20 cellular contexts compared by ENCODE assay signal in the genomic region with DNA sequence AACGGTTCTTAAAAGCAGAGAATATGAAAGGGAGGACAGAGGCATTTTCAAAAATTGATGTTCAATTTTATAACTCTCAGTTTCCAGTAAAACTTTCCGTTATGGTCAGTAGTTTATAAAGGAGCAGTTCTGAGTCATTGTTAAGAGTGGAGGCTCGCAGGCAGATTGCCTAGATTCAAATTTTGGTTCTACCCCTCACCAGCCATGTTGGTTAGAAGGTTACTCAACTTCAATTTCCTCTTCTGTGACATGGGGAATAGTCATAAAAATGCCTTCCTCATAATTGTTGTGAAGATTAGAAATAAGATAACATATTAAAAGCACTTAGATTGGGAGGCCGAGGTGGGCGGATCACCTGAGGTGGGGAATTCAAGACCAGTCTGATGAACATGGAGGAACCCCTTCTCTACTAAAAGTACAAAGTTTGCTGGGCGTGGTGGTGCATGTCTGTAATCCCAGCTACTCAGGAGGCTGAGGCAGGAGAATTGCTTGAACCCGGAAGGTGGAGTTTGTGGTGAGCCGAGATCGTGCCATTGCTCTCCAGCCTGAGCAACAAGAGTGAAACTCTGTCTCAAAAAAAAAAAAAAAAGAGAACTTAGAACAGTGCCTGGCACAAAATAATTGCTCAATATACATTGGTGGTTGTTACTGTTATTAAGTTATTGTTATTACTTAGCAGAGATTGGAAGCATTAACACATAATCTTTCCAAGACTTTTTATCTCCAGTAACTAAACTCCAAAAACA.
DNase-seq lines count a peak whose midpoint lies in the region; ATAC-seq and TF ChIP-seq lines count a peak whose summit lies in the region.
"Had no signal": no experiment of that assay in that cellular context is flagged by ENCODE, and none has a peak within 500 bp of the region (broad histone marks: within the 10 kb centered on the region; RNA-seq: fewer than 3 reads in every experiment).

No MANE protein-coding gene starts in this region.

- peaks cover 9% of the 10 kb centered on the region for H3K4me1 Mint-ChIP-seq in activated naive CD8-positive, alpha-beta T cell treated with anti-CD3 and anti-CD28 coated beads, Interleukin-2, amount 50 U/mL, for 24 hours
- H3K4me1 Mint-ChIP-seq in activated naive CD8-positive, alpha-beta T cell treated with anti-CD3 and anti-CD28 coated beads for 36 hours, result peaks cover 2% of the 10 kb centered on the region
- peaks cover 2% of the 10 kb centered on the region for H3K4me1 Mint-ChIP-seq in activated T-helper 2 cell treated with anti-CD3 and anti-CD28 coated beads, Interferon-gamma antibody, Interleukin-2, Interleukin-4, amounts not matched to agents 10 μg/mL and 5 μg/mL and 100 μg/mL, durations not matched to agents 14 hours and 24 hours and 36 hours (ENCODE audit: low read depth)

- no peaks in the 10 kb centered on the region for H3K36me3 ChIP-seq in upper lobe of right lung
- H3K36me3 ChIP-seq: brain microvascular endothelial cell, thoracic aorta had no signal

- H3K4me1 ChIP-seq in upper lobe of right lung, result no peaks in the 10 kb centered on the region

- intact Hi-C loops in upper lobe of right lung (cut with DNase I), result no loop called here
- intact Hi-C loops in activated T-helper 2 cell treated with anti-CD3 and anti-CD28 coated beads, Interferon-gamma antibody, Interleukin-2, Interleukin-4, amounts not matched to agents 10 μg/mL and 5 μg/mL and 100 μg/mL, durations not matched to agents 14 hours and 24 hours and 36 hours (cut with micrococcal nuclease), result no loop called here

- peak overlapping the region; percentile 18 for H3K27ac Mint-ChIP-seq in activated naive CD8-positive, alpha-beta T cell treated with anti-CD3 and anti-CD28 coated beads, Interleukin-2, amount 50 U/mL, for 24 hours
- no peak overlapping the region for H3K27ac Mint-ChIP-seq in activated naive CD8-positive, alpha-beta T cell treated with anti-CD3 and anti-CD28 coated beads for 36 hours
- no peak overlapping the region for H3K27ac Mint-ChIP-seq in activated T-helper 2 cell treated with anti-CD3 and anti-CD28 coated beads, Interferon-gamma antibody, Interleukin-2, Interleukin-4, amounts not matched to agents 10 μg/mL and 5 μg/mL and 100 μg/mL, durations not matched to agents 14 hours and 24 hours and 36 hours
- H3K27ac Mint-ChIP-seq: activated CD8-positive, alpha-beta T cell treated with anti-CD3 and anti-CD28 coated beads for 36 hours; activated naive CD8-positive, alpha-beta T cell; CD4-positive, CD25-positive, alpha-beta regulatory T cell; H9 had no signal

- H3K27me3 ChIP-seq in upper lobe of right lung, result no peaks in the 10 kb centered on the region
- H3K27me3 ChIP-seq: brain microvascular endothelial cell, spleen had no signal

- no peak overlapping the region for H3K27ac ChIP-seq in upper lobe of right lung
- H3K27ac ChIP-seq: brain microvascular endothelial cell, thoracic aorta had no signal

- no peak for DNase-seq in activated naive CD8-positive, alpha-beta T cell treated with anti-CD3 and anti-CD28 coated beads, Interleukin-2, amount 50 U/mL, for 24 hours
- DNase-seq in activated naive CD8-positive, alpha-beta T cell treated with anti-CD3 and anti-CD28 coated beads for 36 hours, result no peak
- peak; percentile 89 for DNase-seq in MV-4-11 (lab: John Stamatoyannopoulos, UW)
- peak; percentile 11 for DNase-seq in astrocyte of the spinal cord (ENCODE audit: low read depth, low spot score)
- no peak for DNase-seq in upper lobe of right lung
- DNase-seq in NCI-H345 (lab: John Stamatoyannopoulos, UW), result no peak
- DNase-seq in activated T-helper 2 cell treated with anti-CD3 and anti-CD28 coated beads, Interferon-gamma antibody, Interleukin-2, Interleukin-4, amounts not matched to agents 10 μg/mL and 5 μg/mL and 100 μg/mL, durations not matched to agents 14 hours and 24 hours and 36 hours (ENCODE audit: low spot score), result no peak
- DNase-seq in NCI-H2227 treated with DMSO at 0.1 percent for 48 hours (lab: John Stamatoyannopoulos, UW), result no peak
- DNase-seq: activated CD8-positive, alpha-beta T cell treated with anti-CD3 and anti-CD28 coated beads for 36 hours; activated T-cell treated with anti-CD3 and anti-CD28 coated beads, Interleukin-2, amount 50 U/mL, for 48 hours; brain microvascular endothelial cell; CD4-positive, CD25-positive, alpha-beta regulatory T cell; DMS153; H9; NCI-H1436 treated with DMSO at 0.1 percent for 48 hours; spleen; stimulated activated CD8-positive, alpha-beta memory T cell treated with anti-CD3 and anti-CD28 coated beads, Interleukin-4, amount 100 ng/mL, for 48 hours had no signal

- H3K36me3 Mint-ChIP-seq in activated naive CD8-positive, alpha-beta T cell treated with anti-CD3 and anti-CD28 coated beads, Interleukin-2, amount 50 U/mL, for 24 hours (ENCODE audit: low read depth), result peaks cover 16% of the 10 kb centered on the region
- peaks cover 40% of the 10 kb centered on the region for H3K36me3 Mint-ChIP-seq in activated naive CD8-positive, alpha-beta T cell treated with anti-CD3 and anti-CD28 coated beads for 36 hours
- H3K36me3 Mint-ChIP-seq in activated T-helper 2 cell treated with anti-CD3 and anti-CD28 coated beads, Interferon-gamma antibody, Interleukin-2, Interleukin-4, amounts not matched to agents 10 μg/mL and 5 μg/mL and 100 μg/mL, durations not matched to agents 14 hours and 24 hours and 36 hours (ENCODE audit: low read depth), result no peaks in the 10 kb centered on the region

- no peak for ATAC-seq in activated naive CD8-positive, alpha-beta T cell treated with anti-CD3 and anti-CD28 coated beads, Interleukin-2, amount 50 U/mL, for 24 hours
- ATAC-seq in upper lobe of right lung, result peak; percentile 37
- ATAC-seq: activated CD8-positive, alpha-beta T cell treated with anti-CD3 and anti-CD28 coated beads for 36 hours; K562 had no signal

- in situ Hi-C loops in astrocyte of the spinal cord (cut with HindIII; ENCODE audit: low sequenced_read_pairs), result no loop called here

- H3K4me3 Mint-ChIP-seq in activated naive CD8-positive, alpha-beta T cell treated with anti-CD3 and anti-CD28 coated beads, Interleukin-2, amount 50 U/mL, for 24 hours, result no peak overlapping the region
- no peak overlapping the region for H3K4me3 Mint-ChIP-seq in activated naive CD8-positive, alpha-beta T cell treated with anti-CD3 and anti-CD28 coated beads for 36 hours
- no peak overlapping the region for H3K4me3 Mint-ChIP-seq in activated T-helper 2 cell treated with anti-CD3 and anti-CD28 coated beads, Interferon-gamma antibody, Interleukin-2, Interleukin-4, amounts not matched to agents 10 μg/mL and 5 μg/mL and 100 μg/mL, durations not matched to agents 14 hours and 24 hours and 36 hours (ENCODE audit: low read depth)
- H3K4me3 Mint-ChIP-seq: activated CD8-positive, alpha-beta T cell treated with anti-CD3 and anti-CD28 coated beads for 36 hours; activated naive CD8-positive, alpha-beta T cell; CD4-positive, CD25-positive, alpha-beta regulatory T cell; H9 had no signal

- no peak for TF ChIP-seq CTCF in astrocyte of the spinal cord (IDR thresholded peaks at IDR 0.05; ENCODE audit: low read depth, low read length)
- no peak for TF ChIP-seq CTCF in upper lobe of right lung (IDR thresholded peaks at IDR 0.05)

- H3K9me3 ChIP-seq in upper lobe of right lung, result no peaks in the 10 kb centered on the region
- H3K9me3 ChIP-seq: thoracic aorta had no signal

- H3K9me3 Mint-ChIP-seq in activated naive CD8-positive, alpha-beta T cell treated with anti-CD3 and anti-CD28 coated beads, Interleukin-2, amount 50 U/mL, for 24 hours, result no peaks in the 10 kb centered on the region
- no peaks in the 10 kb centered on the region for H3K9me3 Mint-ChIP-seq in activated naive CD8-positive, alpha-beta T cell treated with anti-CD3 and anti-CD28 coated beads for 36 hours
- no peaks in the 10 kb centered on the region for H3K9me3 Mint-ChIP-seq in activated T-helper 2 cell treated with anti-CD3 and anti-CD28 coated beads, Interferon-gamma antibody, Interleukin-2, Interleukin-4, amounts not matched to agents 10 μg/mL and 5 μg/mL and 100 μg/mL, durations not matched to agents 14 hours and 24 hours and 36 hours
- H3K9me3 Mint-ChIP-seq: activated CD8-positive, alpha-beta T cell treated with anti-CD3 and anti-CD28 coated beads for 36 hours had no signal

- H3K4me3 ChIP-seq in astrocyte of the spinal cord (ENCODE audit: low read depth, low read length), result no peak overlapping the region
- no peak overlapping the region for H3K4me3 ChIP-seq in upper lobe of right lung
- H3K4me3 ChIP-seq: K562, spleen, thoracic aorta had no signal

- no peaks in the 10 kb centered on the region for H3K27me3 Mint-ChIP-seq in activated naive CD8-positive, alpha-beta T cell treated with anti-CD3 and anti-CD28 coated beads, Interleukin-2, amount 50 U/mL, for 24 hours
- H3K27me3 Mint-ChIP-seq in activated naive CD8-positive, alpha-beta T cell treated with anti-CD3 and anti-CD28 coated beads for 36 hours, result no peaks in the 10 kb centered on the region
- no peaks in the 10 kb centered on the region for H3K27me3 Mint-ChIP-seq in activated T-helper 2 cell treated with anti-CD3 and anti-CD28 coated beads, Interferon-gamma antibody, Interleukin-2, Interleukin-4, amounts not matched to agents 10 μg/mL and 5 μg/mL and 100 μg/mL, durations not matched to agents 14 hours and 24 hours and 36 hours (ENCODE audit: low read depth)
- H3K27me3 Mint-ChIP-seq: activated CD8-positive, alpha-beta T cell treated with anti-CD3 and anti-CD28 coated beads for 36 hours; activated naive CD8-positive, alpha-beta T cell; CD4-positive, CD25-positive, alpha-beta regulatory T cell had no signal

Comparison
In these comparisons a context has a peak if more than half of its experiments do, and no peak if none do; other contexts are left out.
1. DNase-seq: peak in MV-4-11 (single experiment) and astrocyte of the spinal cord (single experiment); none in activated naive CD8-positive, alpha-beta T cell treated with anti-CD3 and anti-CD28 coated beads, Interleukin-2, amount 50 U/mL, for 24 hours (single experiment), activated naive CD8-positive, alpha-beta T cell treated with anti-CD3 and anti-CD28 coated beads for 36 hours (single experiment), upper lobe of right lung (single experiment), NCI-H345 (single experiment), activated T-helper 2 cell treated with anti-CD3 and anti-CD28 coated beads, Interferon-gamma antibody, Interleukin-2, Interleukin-4, amounts not matched to agents 10 μg/mL and 5 μg/mL and 100 μg/mL, durations not matched to agents 14 hours and 24 hours and 36 hours (single experiment) and NCI-H2227 treated with DMSO at 0.1 percent for 48 hours (single experiment).